Comparison of ENCODE assay signal across 2 cellular contexts in the genomic region with DNA sequence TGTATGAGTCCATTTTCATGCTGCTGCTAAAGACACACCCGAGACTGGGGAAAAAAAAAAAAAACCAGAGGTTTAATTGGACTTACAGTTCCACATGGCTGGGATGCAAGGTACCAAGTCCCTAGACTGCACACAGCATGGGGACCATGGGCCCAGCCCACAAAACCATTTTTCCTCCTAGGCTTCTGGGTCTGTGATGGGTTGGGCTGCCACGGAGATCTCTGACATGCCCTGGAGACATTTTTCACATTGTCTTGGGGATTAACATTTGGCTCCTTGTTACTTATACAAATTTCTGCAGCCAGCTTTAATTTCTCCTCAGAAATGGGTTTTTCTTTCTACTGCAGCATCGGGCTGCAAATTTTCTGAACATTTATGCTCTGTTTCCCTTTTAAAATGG.
TF ChIP-seq lines count a peak whose summit lies in the region.

No MANE protein-coding gene starts in this region.

TF ChIP-seq in GM23338, 12 proteins besides CTCF, POLR2A, EP300 and RAD21 (continued from another document):
- TF ChIP-seq CREB1 (CRISPR knock-in tag; IDR thresholded peaks at IDR 0.05; ENCODE audit: low read depth) (no peak), NANOG (IDR thresholded peaks at IDR 0.05; ENCODE audit: borderline replicate concordance) (no peak), EZH2 (IDR thresholded peaks at IDR 0.05; ENCODE audit: low read depth, unreplicated experiment) (no peak)
- TF ChIP-seq, protein P1, sequence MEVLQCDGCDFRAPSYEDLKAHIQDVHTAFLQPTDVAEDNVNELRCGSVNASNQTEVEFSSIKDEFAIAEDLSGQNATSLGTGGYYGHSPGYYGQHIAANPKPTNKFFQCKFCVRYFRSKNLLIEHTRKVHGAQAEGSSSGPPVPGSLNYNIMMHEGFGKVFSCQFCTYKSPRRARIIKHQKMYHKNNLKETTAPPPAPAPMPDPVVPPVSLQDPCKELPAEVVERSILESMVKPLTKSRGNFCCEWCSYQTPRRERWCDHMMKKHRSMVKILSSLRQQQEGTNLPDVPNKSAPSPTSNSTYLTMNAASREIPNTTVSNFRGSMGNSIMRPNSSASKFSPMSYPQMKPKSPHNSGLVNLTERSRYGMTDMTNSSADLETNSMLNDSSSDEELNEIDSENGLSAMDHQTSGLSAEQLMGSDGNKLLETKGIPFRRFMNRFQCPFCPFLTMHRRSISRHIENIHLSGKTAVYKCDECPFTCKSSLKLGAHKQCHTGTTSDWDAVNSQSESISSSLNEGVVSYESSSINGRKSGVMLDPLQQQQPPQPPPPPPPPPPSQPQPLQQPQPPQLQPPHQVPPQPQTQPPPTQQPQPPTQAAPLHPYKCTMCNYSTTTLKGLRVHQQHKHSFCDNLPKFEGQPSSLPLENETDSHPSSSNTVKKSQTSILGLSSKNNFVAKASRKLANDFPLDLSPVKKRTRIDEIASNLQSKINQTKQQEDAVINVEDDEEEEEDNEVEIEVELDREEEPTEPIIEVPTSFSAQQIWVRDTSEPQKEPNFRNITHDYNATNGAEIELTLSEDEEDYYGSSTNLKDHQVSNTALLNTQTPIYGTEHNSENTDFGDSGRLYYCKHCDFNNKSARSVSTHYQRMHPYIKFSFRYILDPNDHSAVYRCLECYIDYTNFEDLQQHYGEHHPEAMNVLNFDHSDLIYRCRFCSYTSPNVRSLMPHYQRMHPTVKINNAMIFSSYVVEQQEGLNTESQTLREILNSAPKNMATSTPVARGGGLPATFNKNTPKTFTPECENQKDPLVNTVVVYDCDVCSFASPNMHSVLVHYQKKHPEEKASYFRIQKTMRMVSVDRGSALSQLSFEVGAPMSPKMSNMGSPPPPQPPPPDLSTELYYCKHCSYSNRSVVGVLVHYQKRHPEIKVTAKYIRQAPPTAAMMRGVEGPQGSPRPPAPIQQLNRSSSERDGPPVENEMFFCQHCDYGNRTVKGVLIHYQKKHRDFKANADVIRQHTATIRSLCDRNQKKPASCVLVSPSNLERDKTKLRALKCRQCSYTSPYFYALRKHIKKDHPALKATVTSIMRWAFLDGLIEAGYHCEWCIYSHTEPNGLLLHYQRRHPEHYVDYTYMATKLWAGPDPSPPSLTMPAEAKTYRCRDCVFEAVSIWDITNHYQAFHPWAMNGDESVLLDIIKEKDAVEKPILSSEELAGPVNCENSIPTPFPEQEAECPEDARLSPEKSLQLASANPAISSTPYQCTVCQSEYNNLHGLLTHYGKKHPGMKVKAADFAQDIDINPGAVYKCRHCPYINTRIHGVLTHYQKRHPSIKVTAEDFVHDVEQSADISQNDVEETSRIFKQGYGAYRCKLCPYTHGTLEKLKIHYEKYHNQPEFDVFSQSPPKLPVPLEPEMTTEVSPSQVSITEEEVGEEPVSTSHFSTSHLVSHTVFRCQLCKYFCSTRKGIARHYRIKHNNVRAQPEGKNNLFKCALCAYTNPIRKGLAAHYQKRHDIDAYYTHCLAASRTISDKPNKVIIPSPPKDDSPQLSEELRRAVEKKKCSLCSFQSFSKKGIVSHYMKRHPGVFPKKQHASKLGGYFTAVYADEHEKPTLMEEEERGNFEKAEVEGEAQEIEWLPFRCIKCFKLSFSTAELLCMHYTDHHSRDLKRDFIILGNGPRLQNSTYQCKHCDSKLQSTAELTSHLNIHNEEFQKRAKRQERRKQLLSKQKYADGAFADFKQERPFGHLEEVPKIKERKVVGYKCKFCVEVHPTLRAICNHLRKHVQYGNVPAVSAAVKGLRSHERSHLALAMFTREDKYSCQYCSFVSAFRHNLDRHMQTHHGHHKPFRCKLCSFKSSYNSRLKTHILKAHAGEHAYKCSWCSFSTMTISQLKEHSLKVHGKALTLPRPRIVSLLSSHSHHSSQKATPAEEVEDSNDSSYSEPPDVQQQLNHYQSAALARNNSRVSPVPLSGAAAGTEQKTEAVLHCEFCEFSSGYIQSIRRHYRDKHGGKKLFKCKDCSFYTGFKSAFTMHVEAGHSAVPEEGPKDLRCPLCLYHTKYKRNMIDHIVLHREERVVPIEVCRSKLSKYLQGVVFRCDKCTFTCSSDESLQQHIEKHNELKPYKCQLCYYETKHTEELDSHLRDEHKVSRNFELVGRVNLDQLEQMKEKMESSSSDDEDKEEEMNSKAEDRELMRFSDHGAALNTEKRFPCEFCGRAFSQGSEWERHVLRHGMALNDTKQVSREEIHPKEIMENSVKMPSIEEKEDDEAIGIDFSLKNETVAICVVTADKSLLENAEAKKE (CRISPR knock-in tag; IDR thresholded peaks at IDR 0.05) = no peak
- TF ChIP-seq, protein P2, sequence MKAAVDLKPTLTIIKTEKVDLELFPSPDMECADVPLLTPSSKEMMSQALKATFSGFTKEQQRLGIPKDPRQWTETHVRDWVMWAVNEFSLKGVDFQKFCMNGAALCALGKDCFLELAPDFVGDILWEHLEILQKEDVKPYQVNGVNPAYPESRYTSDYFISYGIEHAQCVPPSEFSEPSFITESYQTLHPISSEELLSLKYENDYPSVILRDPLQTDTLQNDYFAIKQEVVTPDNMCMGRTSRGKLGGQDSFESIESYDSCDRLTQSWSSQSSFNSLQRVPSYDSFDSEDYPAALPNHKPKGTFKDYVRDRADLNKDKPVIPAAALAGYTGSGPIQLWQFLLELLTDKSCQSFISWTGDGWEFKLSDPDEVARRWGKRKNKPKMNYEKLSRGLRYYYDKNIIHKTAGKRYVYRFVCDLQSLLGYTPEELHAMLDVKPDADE (IDR thresholded peaks at IDR 0.05) = no peak
- TF ChIP-seq, protein P3, sequence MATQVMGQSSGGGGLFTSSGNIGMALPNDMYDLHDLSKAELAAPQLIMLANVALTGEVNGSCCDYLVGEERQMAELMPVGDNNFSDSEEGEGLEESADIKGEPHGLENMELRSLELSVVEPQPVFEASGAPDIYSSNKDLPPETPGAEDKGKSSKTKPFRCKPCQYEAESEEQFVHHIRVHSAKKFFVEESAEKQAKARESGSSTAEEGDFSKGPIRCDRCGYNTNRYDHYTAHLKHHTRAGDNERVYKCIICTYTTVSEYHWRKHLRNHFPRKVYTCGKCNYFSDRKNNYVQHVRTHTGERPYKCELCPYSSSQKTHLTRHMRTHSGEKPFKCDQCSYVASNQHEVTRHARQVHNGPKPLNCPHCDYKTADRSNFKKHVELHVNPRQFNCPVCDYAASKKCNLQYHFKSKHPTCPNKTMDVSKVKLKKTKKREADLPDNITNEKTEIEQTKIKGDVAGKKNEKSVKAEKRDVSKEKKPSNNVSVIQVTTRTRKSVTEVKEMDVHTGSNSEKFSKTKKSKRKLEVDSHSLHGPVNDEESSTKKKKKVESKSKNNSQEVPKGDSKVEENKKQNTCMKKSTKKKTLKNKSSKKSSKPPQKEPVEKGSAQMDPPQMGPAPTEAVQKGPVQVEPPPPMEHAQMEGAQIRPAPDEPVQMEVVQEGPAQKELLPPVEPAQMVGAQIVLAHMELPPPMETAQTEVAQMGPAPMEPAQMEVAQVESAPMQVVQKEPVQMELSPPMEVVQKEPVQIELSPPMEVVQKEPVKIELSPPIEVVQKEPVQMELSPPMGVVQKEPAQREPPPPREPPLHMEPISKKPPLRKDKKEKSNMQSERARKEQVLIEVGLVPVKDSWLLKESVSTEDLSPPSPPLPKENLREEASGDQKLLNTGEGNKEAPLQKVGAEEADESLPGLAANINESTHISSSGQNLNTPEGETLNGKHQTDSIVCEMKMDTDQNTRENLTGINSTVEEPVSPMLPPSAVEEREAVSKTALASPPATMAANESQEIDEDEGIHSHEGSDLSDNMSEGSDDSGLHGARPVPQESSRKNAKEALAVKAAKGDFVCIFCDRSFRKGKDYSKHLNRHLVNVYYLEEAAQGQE (IDR thresholded peaks at IDR 0.05; ENCODE audit: unreplicated experiment) = no peak
TF ChIP-seq in GM23338: peak in this region for 0.

TF ChIP-seq in SK-N-SH treated with all-trans-retinoic acid at 6 μM for 48 hours, 23 proteins besides CTCF, POLR2A, EP300 and RAD21 (continued from another document):
- TF ChIP-seq, protein P4, sequence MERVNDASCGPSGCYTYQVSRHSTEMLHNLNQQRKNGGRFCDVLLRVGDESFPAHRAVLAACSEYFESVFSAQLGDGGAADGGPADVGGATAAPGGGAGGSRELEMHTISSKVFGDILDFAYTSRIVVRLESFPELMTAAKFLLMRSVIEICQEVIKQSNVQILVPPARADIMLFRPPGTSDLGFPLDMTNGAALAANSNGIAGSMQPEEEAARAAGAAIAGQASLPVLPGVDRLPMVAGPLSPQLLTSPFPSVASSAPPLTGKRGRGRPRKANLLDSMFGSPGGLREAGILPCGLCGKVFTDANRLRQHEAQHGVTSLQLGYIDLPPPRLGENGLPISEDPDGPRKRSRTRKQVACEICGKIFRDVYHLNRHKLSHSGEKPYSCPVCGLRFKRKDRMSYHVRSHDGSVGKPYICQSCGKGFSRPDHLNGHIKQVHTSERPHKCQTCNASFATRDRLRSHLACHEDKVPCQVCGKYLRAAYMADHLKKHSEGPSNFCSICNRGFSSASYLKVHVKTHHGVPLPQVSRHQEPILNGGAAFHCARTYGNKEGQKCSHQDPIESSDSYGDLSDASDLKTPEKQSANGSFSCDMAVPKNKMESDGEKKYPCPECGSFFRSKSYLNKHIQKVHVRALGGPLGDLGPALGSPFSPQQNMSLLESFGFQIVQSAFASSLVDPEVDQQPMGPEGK (CRISPR knock-in tag; IDR thresholded peaks at IDR 0.05; ENCODE audit: borderline replicate concordance) = no peak
- TF ChIP-seq RARB (CRISPR knock-in tag; IDR thresholded peaks at IDR 0.05) (no peak), ZC3H10 (CRISPR knock-in tag; IDR thresholded peaks at IDR 0.05) (no peak), SNAI2 (CRISPR knock-in tag; IDR thresholded peaks at IDR 0.05) (no peak), OSR1 (CRISPR knock-in tag; IDR thresholded peaks at IDR 0.05) (no peak), CSDC2 (CRISPR knock-in tag; IDR thresholded peaks at IDR 0.05) (no peak), ZNF565 (CRISPR knock-in tag; conservative IDR thresholded peaks at IDR 0.05; ENCODE audit: low read depth) (no peak), ESRRG (CRISPR knock-in tag; IDR thresholded peaks at IDR 0.05) (no peak)
- TF ChIP-seq, protein P5, sequence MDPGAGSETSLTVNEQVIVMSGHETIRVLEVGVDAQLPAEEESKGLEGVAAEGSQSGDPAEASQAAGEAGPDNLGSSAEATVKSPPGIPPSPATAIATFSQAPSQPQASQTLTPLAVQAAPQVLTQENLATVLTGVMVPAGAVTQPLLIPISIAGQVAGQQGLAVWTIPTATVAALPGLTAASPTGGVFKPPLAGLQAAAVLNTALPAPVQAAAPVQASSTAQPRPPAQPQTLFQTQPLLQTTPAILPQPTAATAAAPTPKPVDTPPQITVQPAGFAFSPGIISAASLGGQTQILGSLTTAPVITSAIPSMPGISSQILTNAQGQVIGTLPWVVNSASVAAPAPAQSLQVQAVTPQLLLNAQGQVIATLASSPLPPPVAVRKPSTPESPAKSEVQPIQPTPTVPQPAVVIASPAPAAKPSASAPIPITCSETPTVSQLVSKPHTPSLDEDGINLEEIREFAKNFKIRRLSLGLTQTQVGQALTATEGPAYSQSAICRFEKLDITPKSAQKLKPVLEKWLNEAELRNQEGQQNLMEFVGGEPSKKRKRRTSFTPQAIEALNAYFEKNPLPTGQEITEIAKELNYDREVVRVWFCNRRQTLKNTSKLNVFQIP (CRISPR knock-in tag; IDR thresholded peaks at IDR 0.05; ENCODE audit: borderline replicate concordance, low read depth) = no peak
- TF ChIP-seq, protein P6, sequence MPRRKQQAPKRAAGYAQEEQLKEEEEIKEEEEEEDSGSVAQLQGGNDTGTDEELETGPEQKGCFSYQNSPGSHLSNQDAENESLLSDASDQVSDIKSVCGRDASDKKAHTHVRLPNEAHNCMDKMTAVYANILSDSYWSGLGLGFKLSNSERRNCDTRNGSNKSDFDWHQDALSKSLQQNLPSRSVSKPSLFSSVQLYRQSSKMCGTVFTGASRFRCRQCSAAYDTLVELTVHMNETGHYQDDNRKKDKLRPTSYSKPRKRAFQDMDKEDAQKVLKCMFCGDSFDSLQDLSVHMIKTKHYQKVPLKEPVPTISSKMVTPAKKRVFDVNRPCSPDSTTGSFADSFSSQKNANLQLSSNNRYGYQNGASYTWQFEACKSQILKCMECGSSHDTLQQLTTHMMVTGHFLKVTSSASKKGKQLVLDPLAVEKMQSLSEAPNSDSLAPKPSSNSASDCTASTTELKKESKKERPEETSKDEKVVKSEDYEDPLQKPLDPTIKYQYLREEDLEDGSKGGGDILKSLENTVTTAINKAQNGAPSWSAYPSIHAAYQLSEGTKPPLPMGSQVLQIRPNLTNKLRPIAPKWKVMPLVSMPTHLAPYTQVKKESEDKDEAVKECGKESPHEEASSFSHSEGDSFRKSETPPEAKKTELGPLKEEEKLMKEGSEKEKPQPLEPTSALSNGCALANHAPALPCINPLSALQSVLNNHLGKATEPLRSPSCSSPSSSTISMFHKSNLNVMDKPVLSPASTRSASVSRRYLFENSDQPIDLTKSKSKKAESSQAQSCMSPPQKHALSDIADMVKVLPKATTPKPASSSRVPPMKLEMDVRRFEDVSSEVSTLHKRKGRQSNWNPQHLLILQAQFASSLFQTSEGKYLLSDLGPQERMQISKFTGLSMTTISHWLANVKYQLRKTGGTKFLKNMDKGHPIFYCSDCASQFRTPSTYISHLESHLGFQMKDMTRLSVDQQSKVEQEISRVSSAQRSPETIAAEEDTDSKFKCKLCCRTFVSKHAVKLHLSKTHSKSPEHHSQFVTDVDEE (CRISPR knock-in tag; IDR thresholded peaks at IDR 0.05) = no peak
- TF ChIP-seq, protein P7, sequence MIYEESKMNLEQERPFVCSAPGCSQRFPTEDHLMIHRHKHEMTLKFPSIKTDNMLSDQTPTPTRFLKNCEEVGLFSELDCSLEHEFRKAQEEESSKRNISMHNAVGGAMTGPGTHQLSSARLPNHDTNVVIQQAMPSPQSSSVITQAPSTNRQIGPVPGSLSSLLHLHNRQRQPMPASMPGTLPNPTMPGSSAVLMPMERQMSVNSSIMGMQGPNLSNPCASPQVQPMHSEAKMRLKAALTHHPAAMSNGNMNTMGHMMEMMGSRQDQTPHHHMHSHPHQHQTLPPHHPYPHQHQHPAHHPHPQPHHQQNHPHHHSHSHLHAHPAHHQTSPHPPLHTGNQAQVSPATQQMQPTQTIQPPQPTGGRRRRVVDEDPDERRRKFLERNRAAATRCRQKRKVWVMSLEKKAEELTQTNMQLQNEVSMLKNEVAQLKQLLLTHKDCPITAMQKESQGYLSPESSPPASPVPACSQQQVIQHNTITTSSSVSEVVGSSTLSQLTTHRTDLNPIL (CRISPR knock-in tag; IDR thresholded peaks at IDR 0.05; ENCODE audit: low read depth) = no peak
